In genomic region chr5:97085787-97086181, GRCh38 we compare ENCODE assay signal across 15 cellular contexts.
"Had no signal": no experiment of that assay in that cellular context is flagged by ENCODE, and none has a peak within 500 bp of the region (broad histone marks: within the 10 kb centered on the region; RNA-seq: fewer than 3 reads in every experiment).

No MANE protein-coding gene starts in this region.

- H3K36me3 Mint-ChIP-seq: naive thymus-derived CD8-positive, alpha-beta T cell had no signal

- H3K27ac ChIP-seq: tibial nerve, uterus had no signal

- ATAC-seq: activated CD8-positive, alpha-beta T cell treated with anti-CD3 and anti-CD28 coated beads, Interleukin-2, amount 10 ng/mL, durations not matched to agents 7 days and 5 days; activated T-cell treated with anti-CD3 and anti-CD28 coated beads, Interleukin-2, amount 50 U/mL, for 72 hours; left lobe of liver; naive thymus-derived CD8-positive, alpha-beta T cell had no signal

- H3K27ac Mint-ChIP-seq: activated CD4-positive, alpha-beta T cell treated with anti-CD3 and anti-CD28 coated beads, Interleukin-2, amount 10 ng/mL, durations not matched to agents 24 days and 14 days; activated CD8-positive, alpha-beta T cell treated with anti-CD3 and anti-CD28 coated beads, Interleukin-2, amount 10 ng/mL, durations not matched to agents 7 days and 5 days; activated naive CD8-positive, alpha-beta T cell; activated T-cell treated with anti-CD3 and anti-CD28 coated beads, Interleukin-2, amount 50 U/mL, for 72 hours; naive thymus-derived CD8-positive, alpha-beta T cell had no signal

- H3K4me3 Mint-ChIP-seq: activated CD4-positive, alpha-beta T cell treated with anti-CD3 and anti-CD28 coated beads, Interleukin-2, amount 10 ng/mL, durations not matched to agents 24 days and 14 days; activated CD8-positive, alpha-beta T cell treated with anti-CD3 and anti-CD28 coated beads, Interleukin-2, amount 10 ng/mL, durations not matched to agents 7 days and 5 days; activated naive CD8-positive, alpha-beta T cell; activated T-cell treated with anti-CD3 and anti-CD28 coated beads, Interleukin-2, amount 50 U/mL, for 72 hours; naive thymus-derived CD8-positive, alpha-beta T cell had no signal

- DNase-seq: activated CD4-positive, alpha-beta T cell treated with anti-CD3 and anti-CD28 coated beads, Interleukin-2, amount 10 ng/mL, durations not matched to agents 24 days and 14 days; activated CD4-positive, CD25-positive, alpha-beta regulatory T cell; activated CD8-positive, alpha-beta memory T cell treated with anti-CD3 and anti-CD28 coated beads, Interleukin-2, amount 50 U/mL, for 4 hours; activated CD8-positive, alpha-beta T cell treated with anti-CD3 and anti-CD28 coated beads, Interleukin-2, amount 10 ng/mL, durations not matched to agents 7 days and 5 days; activated gamma-delta T cell; activated T-cell treated with anti-CD3 and anti-CD28 coated beads, Interleukin-2, amount 50 U/mL, for 72 hours; amniotic stem cell; mammary epithelial cell; naive thymus-derived CD8-positive, alpha-beta T cell; stimulated activated CD4-positive, alpha-beta T cell treated with anti-CD3 and anti-CD28 coated beads, Interleukin-2, amount 100 ng/mL, for 48 hours; stimulated activated naive CD4-positive, alpha-beta T cell; uterus had no signal

- H3K27me3 Mint-ChIP-seq: activated naive CD8-positive, alpha-beta T cell had no signal
